Comparison of ENCODE assay signal across 14 cellular contexts in genomic region chr6:37260063-37260843, GRCh38. TPM values are rescaled to one million over a fixed set of nuclear protein-coding genes. Genes with fewer than 3 reads are reported as not detected.
DNase-seq lines count a peak whose midpoint lies in the region; TF ChIP-seq lines count a peak whose summit lies in the region.
"Had no signal": no experiment of that assay in that cellular context is flagged by ENCODE, and none has a peak within 500 bp of the region (broad histone marks: within the 10 kb centered on the region; RNA-seq: fewer than 3 reads in every experiment).

No MANE protein-coding gene starts in this region.

- TF ChIP-seq CTCF in HFFc6 (IDR thresholded peaks at IDR 0.05) (no peak), neural crest cell (conservative IDR thresholded peaks at IDR 0.05) (no peak), vagina (IDR thresholded peaks at IDR 0.05) (no peak), ovary (IDR thresholded peaks at IDR 0.05) (no peak)

- H3K27ac Mint-ChIP-seq in activated CD4-positive, alpha-beta T cell treated with anti-CD3 and anti-CD28 coated beads, Interleukin-2, amount 10 ng/mL, durations not matched to agents 24 days and 14 days: peak overlapping the region; percentile 95
- H3K27ac Mint-ChIP-seq in HFFc6 (no peak overlapping the region; the same call in 1 of the 2 replicates), neural crest cell (ENCODE audit: unreplicated experiment) (no peak overlapping the region)
- peak overlapping the region; percentile 89 for H3K27ac Mint-ChIP-seq in activated naive CD4-positive, alpha-beta T cell treated with anti-CD3 and anti-CD28 coated beads, Interleukin-2, amount 10 ng/mL, durations not matched to agents 7 days and 5 days

- H3K4me3 ChIP-seq in vagina (no peak overlapping the region), ovary (no peak overlapping the region)
- H3K4me3 ChIP-seq: body of pancreas had no signal

- H3K36me3 Mint-ChIP-seq in activated CD4-positive, alpha-beta T cell treated with anti-CD3 and anti-CD28 coated beads, Interleukin-2, amount 10 ng/mL, durations not matched to agents 24 days and 14 days (ENCODE audit: low read depth): peaks cover 20% of the 10 kb centered on the region
- H3K36me3 Mint-ChIP-seq in HFFc6 (ENCODE audit: low read depth): no peaks in the 10 kb centered on the region
- peaks cover 29% of the 10 kb centered on the region for H3K36me3 Mint-ChIP-seq in activated naive CD4-positive, alpha-beta T cell treated with anti-CD3 and anti-CD28 coated beads, Interleukin-2, amount 10 ng/mL, durations not matched to agents 7 days and 5 days
- no peaks in the 10 kb centered on the region for H3K36me3 Mint-ChIP-seq in neural crest cell (ENCODE audit: low read depth)

- no peaks in the 10 kb centered on the region for H3K27me3 Mint-ChIP-seq in activated CD4-positive, alpha-beta T cell treated with anti-CD3 and anti-CD28 coated beads, Interleukin-2, amount 10 ng/mL, durations not matched to agents 24 days and 14 days
- peaks cover 4% of the 10 kb centered on the region for H3K27me3 Mint-ChIP-seq in HFFc6 (ENCODE audit: insufficient read depth)
- H3K27me3 Mint-ChIP-seq in activated naive CD4-positive, alpha-beta T cell treated with anti-CD3 and anti-CD28 coated beads, Interleukin-2, amount 10 ng/mL, durations not matched to agents 7 days and 5 days: no peaks in the 10 kb centered on the region
- peaks cover 17% of the 10 kb centered on the region for H3K27me3 Mint-ChIP-seq in neural crest cell (ENCODE audit: low read depth)
- H3K27me3 Mint-ChIP-seq: progenitor cell of endocrine pancreas had no signal

- 86 to 91% (median 90%) methylated on average over 3 of the region's 3 CpGs for WGBS in ovary, 3 donors

- H3K9me3 ChIP-seq in vagina (no peaks in the 10 kb centered on the region), ovary (no peaks in the 10 kb centered on the region)
- H3K9me3 ChIP-seq: body of pancreas had no signal

- peak; percentile 70 for DNase-seq in activated CD4-positive, alpha-beta T cell treated with anti-CD3 and anti-CD28 coated beads, Interleukin-2, amount 10 ng/mL, durations not matched to agents 24 days and 14 days
- DNase-seq in activated CD4-positive, alpha-beta T cell treated with anti-CD3 and anti-CD28 coated beads for 4 hours: no peak
- DNase-seq in HFFc6: no peak
- DNase-seq in activated naive CD4-positive, alpha-beta T cell treated with anti-CD3 and anti-CD28 coated beads, Interleukin-2, amount 10 ng/mL, durations not matched to agents 7 days and 5 days: no peak
- no peak for DNase-seq in neural crest cell (ENCODE audit: low read depth, low spot score)
- no peak for DNase-seq in vagina (ENCODE audit: extremely low spot score in 2 of 2)
- no peak for DNase-seq in ovary
- DNase-seq in cerebellar nuclear complex (lab: John Stamatoyannopoulos, UW): no peak
- DNase-seq: activated CD8-positive, alpha-beta memory T cell treated with anti-CD3 and anti-CD28 coated beads for 24 hours; body of pancreas; DMS79; left ventricle myocardium superior; NCI-H526 treated with DMSO at 0.1 percent for 48 hours had no signal

- no peaks in the 10 kb centered on the region for H3K9me3 Mint-ChIP-seq in activated CD4-positive, alpha-beta T cell treated with anti-CD3 and anti-CD28 coated beads, Interleukin-2, amount 10 ng/mL, durations not matched to agents 24 days and 14 days
- H3K9me3 Mint-ChIP-seq in HFFc6 (no peaks in the 10 kb centered on the region), neural crest cell (no peaks in the 10 kb centered on the region)
- H3K9me3 Mint-ChIP-seq in activated naive CD4-positive, alpha-beta T cell treated with anti-CD3 and anti-CD28 coated beads, Interleukin-2, amount 10 ng/mL, durations not matched to agents 7 days and 5 days: no peaks in the 10 kb centered on the region

- no peak for TF ChIP-seq POLR2A in vagina (IDR thresholded peaks at IDR 0.05)
- no peak for TF ChIP-seq POLR2A in ovary (IDR thresholded peaks at IDR 0.05)

- intact Hi-C loops in activated CD4-positive, alpha-beta T cell treated with anti-CD3 and anti-CD28 coated beads, Interleukin-2, amount 10 ng/mL, durations not matched to agents 24 days and 14 days (cut with micrococcal nuclease): loop anchor here (1.0 to 5.0 kb wide), 5 partner anchors 17 to 818 kb away; partner anchors contain the start of genes KCTD20 and PXT1
- intact Hi-C loops in vagina (cut with DNase I): no loop called here
- intact Hi-C loops in ovary (cut with DNase I): no loop called here

- TF ChIP-seq EP300 in ovary (IDR thresholded peaks at IDR 0.05): no peak

- H3K27me3 ChIP-seq in vagina: no peaks in the 10 kb centered on the region
- no peaks in the 10 kb centered on the region for H3K27me3 ChIP-seq in ovary
- H3K27me3 ChIP-seq: body of pancreas had no signal

- H3K27ac ChIP-seq in vagina (no peak overlapping the region), ovary (no peak overlapping the region)

- H3K4me1 ChIP-seq in vagina (peaks cover 55% of the 10 kb centered on the region), ovary (ENCODE audit: insufficient read depth) (peaks cover 3% of the 10 kb centered on the region)

- H3K4me3 Mint-ChIP-seq in activated CD4-positive, alpha-beta T cell treated with anti-CD3 and anti-CD28 coated beads, Interleukin-2, amount 10 ng/mL, durations not matched to agents 24 days and 14 days: peak overlapping the region; percentile 88
- H3K4me3 Mint-ChIP-seq in HFFc6 (peak overlapping the region; percentile 91), neural crest cell (peak overlapping the region; percentile 70)
- H3K4me3 Mint-ChIP-seq in activated naive CD4-positive, alpha-beta T cell treated with anti-CD3 and anti-CD28 coated beads, Interleukin-2, amount 10 ng/mL, durations not matched to agents 7 days and 5 days: peak overlapping the region; percentile 91

- H3K36me3 ChIP-seq in vagina: no peaks in the 10 kb centered on the region
- H3K36me3 ChIP-seq in ovary: no peaks in the 10 kb centered on the region

- H3K4me1 Mint-ChIP-seq in activated CD4-positive, alpha-beta T cell treated with anti-CD3 and anti-CD28 coated beads, Interleukin-2, amount 10 ng/mL, durations not matched to agents 24 days and 14 days: peaks cover 54% of the 10 kb centered on the region
- peaks cover 50% of the 10 kb centered on the region for H3K4me1 Mint-ChIP-seq in HFFc6 (ENCODE audit: low read depth)
- peaks cover 67% of the 10 kb centered on the region for H3K4me1 Mint-ChIP-seq in activated naive CD4-positive, alpha-beta T cell treated with anti-CD3 and anti-CD28 coated beads, Interleukin-2, amount 10 ng/mL, durations not matched to agents 7 days and 5 days
- H3K4me1 Mint-ChIP-seq in neural crest cell: peaks cover 20% of the 10 kb centered on the region

- CTCF ChIA-PET in activated naive CD4-positive, alpha-beta T cell treated with anti-CD3 and anti-CD28 coated beads, Interleukin-2, amount 10 ng/mL, durations not matched to agents 7 days and 5 days (lab: Charles Lee): interaction anchor here (1.0 to 1.3 kb wide), 2 partner anchors 54 to 243 kb away, joined by 3 read pairs; no protein-coding TSS in a partner anchor

RNA-seq across cellular contexts. Expression of gene TMEM217, which starts 2.3 kb away (rescaled TPM):
- 4.1 and 6.1 TPM in 2 replicates for total RNA-seq in activated CD4-positive, alpha-beta T cell treated with anti-CD3 and anti-CD28 coated beads, Interleukin-2, amount 10 ng/mL, durations not matched to agents 24 days and 14 days
- total RNA-seq in HFFc6 (2021; fragmentation: NEBNext Ultra II Directional; extraction: Animal tissue kit (Norgen Biotek cat#: 25700)): 1 to 10 TPM in 5 of 6 experiments, under 1 TPM in 1; 0.99 to 2.0 (median 1.6) TPM
- 0.82 and 0.86 TPM in 2 replicates for total RNA-seq in neural crest cell
- not detected for total RNA-seq in vagina
- total RNA-seq in ovary: 1 to 10 TPM in 6 of 7 donors, under 1 TPM in 1; 0.48 to 4.6 (median 1.5) TPM
- 1 to 10 TPM in 1 of 2 donors, under 1 TPM in 1; 0.39 to 3.8 TPM for polyA plus RNA-seq in ovary
- total RNA-seq: body of pancreas, left ventricle myocardium superior had no signal

RNA-seq across cellular contexts. Expression of gene TBC1D22B, which starts 2.7 kb away (rescaled TPM):
- 17.2 and 18.7 TPM in 2 replicates for total RNA-seq in activated CD4-positive, alpha-beta T cell treated with anti-CD3 and anti-CD28 coated beads, Interleukin-2, amount 10 ng/mL, durations not matched to agents 24 days and 14 days
- total RNA-seq in HFFc6 (2021; fragmentation: NEBNext Ultra II Directional; extraction: Animal tissue kit (Norgen Biotek cat#: 25700)): 1 to 10 TPM; 9.0 to 9.6 (median 9.2) TPM
- total RNA-seq in neural crest cell: 11.1 and 11.4 TPM in 2 replicates
- 12.5 TPM for total RNA-seq in vagina
- 10 to 100 TPM in 5 of 7 donors, 1 to 10 TPM in 2; 8.6 to 17.7 (median 12.8) TPM for total RNA-seq in ovary
- 10 to 100 TPM in 1 of 2 donors, 1 to 10 TPM in 1; 7.4 to 12.8 TPM for polyA plus RNA-seq in ovary

Comparison
In these comparisons a context has a peak if more than half of its experiments do, and no peak if none do; other contexts are left out.
1. H3K27ac Mint-ChIP-seq: peak in activated CD4-positive, alpha-beta T cell treated with anti-CD3 and anti-CD28 coated beads, Interleukin-2, amount 10 ng/mL, durations not matched to agents 24 days and 14 days (single experiment) and activated naive CD4-positive, alpha-beta T cell treated with anti-CD3 and anti-CD28 coated beads, Interleukin-2, amount 10 ng/mL, durations not matched to agents 7 days and 5 days (single experiment); none in HFFc6 (single experiment) and neural crest cell (single experiment).
2. Peak in every context shown above with its lines, with median percentiles within 50 percentile points of each other: H3K4me3 Mint-ChIP-seq.